ENCODE assay signal across 8 cellular contexts in the genomic region with DNA sequence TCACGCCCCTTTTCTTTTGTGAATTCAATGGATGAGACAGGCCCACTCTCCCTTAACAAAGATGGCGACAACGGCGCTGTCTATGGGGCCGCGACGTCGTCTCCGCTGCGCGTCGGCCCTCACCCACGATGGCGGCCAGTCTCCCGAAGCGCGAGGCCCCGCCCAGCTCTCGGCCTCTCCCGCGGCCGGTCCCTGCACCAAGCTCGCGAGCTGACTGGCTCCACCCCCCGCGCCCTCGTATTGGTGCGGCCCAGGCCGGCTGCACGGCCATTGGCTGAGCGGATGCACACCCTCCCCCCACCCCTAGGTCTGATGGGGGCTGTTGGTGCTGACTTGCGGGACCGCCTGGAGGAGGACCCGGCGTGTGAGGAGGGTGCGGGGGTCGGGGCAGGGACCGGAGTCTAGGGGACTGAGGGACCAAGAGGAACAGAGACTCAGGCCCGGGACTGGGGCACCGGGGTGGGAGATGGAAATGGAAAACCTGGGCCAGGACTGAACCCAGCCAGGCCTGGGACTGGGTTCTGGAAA. TPM values are rescaled to one million over a fixed set of nuclear protein-coding genes. Genes with fewer than 3 reads are reported as not detected.
DNase-seq lines count a peak whose midpoint lies in the region; ATAC-seq, FAIRE-seq and TF ChIP-seq lines count a peak whose summit lies in the region.

No MANE protein-coding gene starts in this region.

- no peaks in the 10 kb centered on the region for H3K27me3 Mint-ChIP-seq in activated B cell treated with CpG ODN at 0.5 μM for 24 hours

- H3K27ac Mint-ChIP-seq in activated B cell treated with CpG ODN at 0.5 μM for 24 hours = peak overlapping the region; percentile 90

- peak overlapping the region; percentile 47 for H3K4me3 ChIP-seq in GM12865 (ENCODE audit: low read depth, low read length)
- peak overlapping the region; percentile 32 for H3K4me3 ChIP-seq in bronchial epithelial cell (ENCODE audit: low read depth, low read length)
- H3K4me3 ChIP-seq in skin epidermis = peak overlapping the region in 5 of 7 experiments; percentile 19 to 42 (median 31)

- CTCF ChIA-PET in activated B cell treated with CpG ODN at 0.5 μM for 24 hours (lab: Charles Lee) = interaction anchor here (0.9 kb wide), 1 partner anchor 15 kb away, joined by 4 read pairs; no protein-coding TSS in a partner anchor

- POLR2A ChIA-PET in activated B cell treated with CpG ODN at 0.5 μM for 24 hours (lab: Charles Lee) = interaction anchor here (0.5 to 3.5 kb wide), 14 partner anchors 8 to 1907 kb away, joined by 3 to 53 read pairs (median 3); a partner anchor contains a TSS

- no peaks in the 10 kb centered on the region for H3K36me3 ChIP-seq in bronchial epithelial cell (ENCODE audit: control insufficient read depth, insufficient read depth, low read length)

- peaks cover 44% of the 10 kb centered on the region for H3K4me1 Mint-ChIP-seq in activated B cell treated with CpG ODN at 0.5 μM for 24 hours

- H3K4me3 Mint-ChIP-seq in activated B cell treated with CpG ODN at 0.5 μM for 24 hours = peak overlapping the region; percentile 86

- H3K36me3 Mint-ChIP-seq in activated B cell treated with CpG ODN at 0.5 μM for 24 hours (ENCODE audit: low read depth) = peaks cover 32% of the 10 kb centered on the region

- H3K9me3 Mint-ChIP-seq in activated B cell treated with CpG ODN at 0.5 μM for 24 hours = no peaks in the 10 kb centered on the region

- TF ChIP-seq CTCF in GM12865 (IDR thresholded peaks at IDR 0.05; ENCODE audit: insufficient read depth, low read depth, low read length, missing control alignments) = no peak
- no peak for TF ChIP-seq CTCF in activated B cell treated with CpG ODN at 0.5 μM for 24 hours (IDR thresholded peaks at IDR 0.05)
- no peak for TF ChIP-seq CTCF in bronchial epithelial cell (IDR thresholded peaks at IDR 0.05; ENCODE audit: insufficient read depth, low read length, severe bottlenecking)

- H3K27me3 ChIP-seq in bronchial epithelial cell (ENCODE audit: control insufficient read depth, insufficient read depth, low read length) = no peaks in the 10 kb centered on the region

- intact Hi-C loops in activated B cell treated with CpG ODN at 0.5 μM for 24 hours (cut with micrococcal nuclease) = loop anchor here (1.0 kb wide), 1 partner anchor 10 kb away; no protein-coding TSS in a partner anchor

- H3K27ac ChIP-seq in skin epidermis = peak overlapping the region in 19 of 21 experiments; percentile 4 to 83 (median 69)

- FAIRE-seq in bronchial epithelial cell (lab: Jason Lieb, UNC) = no peak

- DNase-seq in GM12865 (ENCODE audit: low read depth) (peak; percentile 98), NCI-H2081 treated with DMSO at 0.1 percent for 48 hours (lab: John Stamatoyannopoulos, UW) (peak; percentile 84), activated B cell treated with CpG ODN at 0.5 μM for 24 hours (peak; percentile 95), bronchial epithelial cell (ENCODE audit: low read depth) (peak; percentile 84), iPS-NIHi7 (ENCODE audit: extremely low spot score) (peak; percentile 93)

- ATAC-seq in HG02840 (IDR thresholded peaks at IDR 0.05; ENCODE audit: low FRiP score, unreplicated experiment) (peak; percentile 41), activated B cell treated with CpG ODN at 0.5 μM for 24 hours (ENCODE audit: low read depth) (peak; percentile 80), GM18873 (IDR thresholded peaks at IDR 0.05; ENCODE audit: low FRiP score, unreplicated experiment) (no peak)

RNA-seq across cellular contexts. Expression of a gene that starts 4.8 kb away (rescaled TPM):
- 38.2 and 48.5 TPM in 2 replicates for total RNA-seq in activated B cell treated with CpG ODN at 0.5 μM for 24 hours
- total RNA-seq in bronchial epithelial cell = 3.3 and 3.4 TPM in 2 replicates

RNA-seq across cellular contexts. Expression of a gene that starts 5.2 kb away (rescaled TPM):
- total RNA-seq in activated B cell treated with CpG ODN at 0.5 μM for 24 hours (2,427 and 2,762 TPM in 2 replicates), bronchial epithelial cell (3,143 and 4,233 TPM in 2 replicates)

RNA-seq across cellular contexts. Expression of a gene that starts 9.3 kb away (rescaled TPM):
- 3.5 and 5.6 TPM in 2 replicates for total RNA-seq in activated B cell treated with CpG ODN at 0.5 μM for 24 hours
- total RNA-seq in bronchial epithelial cell = 21.9 and 62.3 TPM in 2 replicates

RNA-seq across cellular contexts. Expression of a gene that starts 13.0 kb away (rescaled TPM):
- total RNA-seq in activated B cell treated with CpG ODN at 0.5 μM for 24 hours (8.7 and 9.2 TPM in 2 replicates), bronchial epithelial cell (6.6 and 8.7 TPM in 2 replicates)

RNA-seq across cellular contexts. Expression of a gene that starts 17.6 kb away (rescaled TPM):
- total RNA-seq in activated B cell treated with CpG ODN at 0.5 μM for 24 hours = not detected in 2 replicates
- under 0.01 and 0.64 TPM in 2 replicates for total RNA-seq in bronchial epithelial cell
